Comparison of ENCODE assay signal across 25 cellular contexts in the genomic region with DNA sequence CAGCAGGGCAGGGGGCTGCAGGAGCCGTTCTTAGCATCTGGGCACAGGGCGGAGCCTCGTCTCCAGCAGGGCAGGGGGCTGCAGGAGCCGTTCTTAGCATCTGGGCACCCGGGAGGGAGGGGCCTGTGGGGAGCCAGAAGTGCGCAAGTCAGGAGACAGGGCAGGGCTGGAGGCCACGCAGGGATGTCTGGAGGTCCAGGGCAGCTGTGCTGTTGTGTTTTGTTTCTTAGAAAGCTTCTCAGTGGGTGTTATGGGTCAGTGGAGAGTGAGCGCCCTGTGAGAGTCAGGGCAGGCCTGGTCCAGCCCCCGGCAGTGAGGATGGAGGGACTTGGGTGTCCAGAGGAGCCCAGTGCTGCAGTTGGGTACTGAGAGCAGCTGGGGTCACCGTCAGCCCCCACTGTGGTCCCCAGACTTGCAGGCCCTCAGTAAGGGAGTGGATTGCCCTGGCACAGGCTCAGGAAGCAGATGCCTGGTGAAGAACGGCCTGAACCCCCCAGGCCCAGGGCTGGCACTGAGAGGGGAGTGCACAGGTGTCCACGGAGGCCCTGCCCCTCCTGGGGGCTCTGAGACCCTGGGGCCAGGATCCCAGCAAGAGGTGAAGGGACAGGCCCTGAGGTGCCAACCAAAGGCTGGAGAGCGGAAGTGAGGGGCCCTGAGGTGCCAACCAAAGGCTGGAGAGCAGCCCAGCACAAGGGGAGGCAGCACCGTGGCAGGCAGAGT. TPM values are rescaled to one million over a fixed set of nuclear protein-coding genes. Genes with fewer than 3 reads are reported as not detected.
DNase-seq lines count a peak whose midpoint lies in the region; ATAC-seq and TF ChIP-seq lines count a peak whose summit lies in the region.
"Had no signal": no experiment of that assay in that cellular context is flagged by ENCODE, and none has a peak within 500 bp of the region (broad histone marks: within the 10 kb centered on the region; RNA-seq: fewer than 3 reads in every experiment).

No MANE protein-coding gene starts in this region.

- CTCF ChIA-PET in WTC11 (lab: Charles Lee), result interaction anchor here (1.6 kb wide), 1 partner anchor 651 kb away, joined by 3 read pairs; no protein-coding TSS in a partner anchor

- no peaks in the 10 kb centered on the region for H3K27me3 Mint-ChIP-seq in WTC11 (ENCODE audit: low read depth)
- H3K27me3 Mint-ChIP-seq in glutamatergic neuron (ENCODE audit: unreplicated experiment), result peaks cover 25% of the 10 kb centered on the region
- H3K27me3 Mint-ChIP-seq: effector memory CD8-positive, alpha-beta T cell had no signal

- ATAC-seq in Right ventricle myocardium inferior (no peak), left cardiac atrium (no peak), WTC11 (no peak), HG03521 (IDR thresholded peaks at IDR 0.05; ENCODE audit: unreplicated experiment) (no peak), HG03565 (IDR thresholded peaks at IDR 0.05; ENCODE audit: unreplicated experiment) (no peak), GM19463 (IDR thresholded peaks at IDR 0.05; ENCODE audit: unreplicated experiment) (no peak)
- ATAC-seq: effector memory CD8-positive, alpha-beta T cell had no signal

- intact Hi-C loops in Right ventricle myocardium inferior (cut with DNase I), result no loop called here
- intact Hi-C loops in left cardiac atrium (cut with DNase I), result no loop called here

- H3K4me1 Mint-ChIP-seq in WTC11 (peaks cover 14% of the 10 kb centered on the region), glutamatergic neuron (ENCODE audit: low read depth, unreplicated experiment) (peaks cover 18% of the 10 kb centered on the region)
- H3K4me1 Mint-ChIP-seq: stimulated activated effector memory CD8-positive, alpha-beta T cell treated with anti-CD3 and anti-CD28 coated beads, Interleukin-12 subunit alpha, Interleukin-12 subunit beta, amount 100 ng/mL, for 72 hours had no signal

- H3K36me3 Mint-ChIP-seq in WTC11, result no peaks in the 10 kb centered on the region
- no peaks in the 10 kb centered on the region for H3K36me3 Mint-ChIP-seq in glutamatergic neuron (ENCODE audit: unreplicated experiment)
- H3K36me3 Mint-ChIP-seq: CD4-positive, alpha-beta memory T cell; stimulated activated effector memory CD8-positive, alpha-beta T cell treated with anti-CD3 and anti-CD28 coated beads, Interleukin-12 subunit alpha, Interleukin-12 subunit beta, amount 100 ng/mL, for 72 hours had no signal

- H3K9me3 Mint-ChIP-seq in WTC11, result no peaks in the 10 kb centered on the region
- H3K9me3 Mint-ChIP-seq in glutamatergic neuron (ENCODE audit: unreplicated experiment), result peaks cover 18% of the 10 kb centered on the region
- H3K9me3 Mint-ChIP-seq: effector memory CD8-positive, alpha-beta T cell; neural progenitor cell; stimulated activated effector memory CD8-positive, alpha-beta T cell treated with anti-CD3 and anti-CD28 coated beads, Interleukin-12 subunit alpha, Interleukin-12 subunit beta, amount 100 ng/mL, for 72 hours had no signal

- H3K4me3 Mint-ChIP-seq in WTC11 (no peak overlapping the region), glutamatergic neuron (ENCODE audit: unreplicated experiment) (peak overlapping the region; percentile 55)
- H3K4me3 Mint-ChIP-seq: CD4-positive, alpha-beta memory T cell; effector memory CD8-positive, alpha-beta T cell; neural progenitor cell; stimulated activated effector memory CD8-positive, alpha-beta T cell treated with anti-CD3 and anti-CD28 coated beads, Interleukin-12 subunit alpha, Interleukin-12 subunit beta, amount 100 ng/mL, for 72 hours had no signal

- TF ChIP-seq CTCF in WTC11 (IDR thresholded peaks at IDR 0.05) (no peak), glutamatergic neuron (IDR thresholded peaks at IDR 0.05; ENCODE audit: partially characterized antibody, unreplicated experiment) (no peak)

- H3K27ac Mint-ChIP-seq in WTC11 (peak overlapping the region; percentile 85), glutamatergic neuron (ENCODE audit: unreplicated experiment) (peak overlapping the region; percentile 91)
- H3K27ac Mint-ChIP-seq: CD4-positive, alpha-beta memory T cell; effector memory CD8-positive, alpha-beta T cell; stimulated activated effector memory CD8-positive, alpha-beta T cell treated with anti-CD3 and anti-CD28 coated beads, Interleukin-12 subunit alpha, Interleukin-12 subunit beta, amount 100 ng/mL, for 72 hours had no signal

- POLR2A ChIA-PET in WTC11 (lab: Charles Lee), result no interaction called here

- DNase-seq in Right ventricle myocardium inferior (ENCODE audit: missing footprints) (peak; percentile 39), left cardiac atrium (no peak), WTC11 (ENCODE audit: low spot score) (no peak), glutamatergic neuron (no peak), NCI-H187 (lab: John Stamatoyannopoulos, UW) (no peak)
- DNase-seq: activated CD4-positive, alpha-beta T cell treated with anti-CD3 and anti-CD28 coated beads for 48 hours; activated T-cell treated with anti-CD3 and anti-CD28 coated beads, Interleukin-2, amount 50 U/mL, for 1 hour; adrenal gland; CD4-positive, alpha-beta memory T cell; colonic mucosa; DMS153; effector memory CD8-positive, alpha-beta T cell; foreskin melanocyte; HCEC 1CT; KG1; SHP77 treated with DMSO at 0.1 percent for 48 hours; stimulated activated CD4-positive, alpha-beta T cell treated with anti-CD3 and anti-CD28 coated beads, Interleukin-12 subunit alpha, Interleukin-12 subunit beta, amount 100 ng/mL, for 4 hours; stimulated activated CD4-positive, alpha-beta T cell treated with anti-CD3 and anti-CD28 coated beads, Interleukin-4, amount 100 ng/mL, for 1 hour; uterus had no signal

TF ChIP-seq in WTC11, 78 proteins besides CTCF, POLR2A, EP300 and RAD21 (continues in another document):
- TF ChIP-seq, protein P1, sequence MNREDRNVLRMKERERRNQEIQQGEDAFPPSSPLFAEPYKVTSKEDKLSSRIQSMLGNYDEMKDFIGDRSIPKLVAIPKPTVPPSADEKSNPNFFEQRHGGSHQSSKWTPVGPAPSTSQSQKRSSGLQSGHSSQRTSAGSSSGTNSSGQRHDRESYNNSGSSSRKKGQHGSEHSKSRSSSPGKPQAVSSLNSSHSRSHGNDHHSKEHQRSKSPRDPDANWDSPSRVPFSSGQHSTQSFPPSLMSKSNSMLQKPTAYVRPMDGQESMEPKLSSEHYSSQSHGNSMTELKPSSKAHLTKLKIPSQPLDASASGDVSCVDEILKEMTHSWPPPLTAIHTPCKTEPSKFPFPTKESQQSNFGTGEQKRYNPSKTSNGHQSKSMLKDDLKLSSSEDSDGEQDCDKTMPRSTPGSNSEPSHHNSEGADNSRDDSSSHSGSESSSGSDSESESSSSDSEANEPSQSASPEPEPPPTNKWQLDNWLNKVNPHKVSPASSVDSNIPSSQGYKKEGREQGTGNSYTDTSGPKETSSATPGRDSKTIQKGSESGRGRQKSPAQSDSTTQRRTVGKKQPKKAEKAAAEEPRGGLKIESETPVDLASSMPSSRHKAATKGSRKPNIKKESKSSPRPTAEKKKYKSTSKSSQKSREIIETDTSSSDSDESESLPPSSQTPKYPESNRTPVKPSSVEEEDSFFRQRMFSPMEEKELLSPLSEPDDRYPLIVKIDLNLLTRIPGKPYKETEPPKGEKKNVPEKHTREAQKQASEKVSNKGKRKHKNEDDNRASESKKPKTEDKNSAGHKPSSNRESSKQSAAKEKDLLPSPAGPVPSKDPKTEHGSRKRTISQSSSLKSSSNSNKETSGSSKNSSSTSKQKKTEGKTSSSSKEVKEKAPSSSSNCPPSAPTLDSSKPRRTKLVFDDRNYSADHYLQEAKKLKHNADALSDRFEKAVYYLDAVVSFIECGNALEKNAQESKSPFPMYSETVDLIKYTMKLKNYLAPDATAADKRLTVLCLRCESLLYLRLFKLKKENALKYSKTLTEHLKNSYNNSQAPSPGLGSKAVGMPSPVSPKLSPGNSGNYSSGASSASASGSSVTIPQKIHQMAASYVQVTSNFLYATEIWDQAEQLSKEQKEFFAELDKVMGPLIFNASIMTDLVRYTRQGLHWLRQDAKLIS (CRISPR knock-in tag; IDR thresholded peaks at IDR 0.05; ENCODE audit: borderline replicate concordance), result no peak
- TF ChIP-seq, protein P2, sequence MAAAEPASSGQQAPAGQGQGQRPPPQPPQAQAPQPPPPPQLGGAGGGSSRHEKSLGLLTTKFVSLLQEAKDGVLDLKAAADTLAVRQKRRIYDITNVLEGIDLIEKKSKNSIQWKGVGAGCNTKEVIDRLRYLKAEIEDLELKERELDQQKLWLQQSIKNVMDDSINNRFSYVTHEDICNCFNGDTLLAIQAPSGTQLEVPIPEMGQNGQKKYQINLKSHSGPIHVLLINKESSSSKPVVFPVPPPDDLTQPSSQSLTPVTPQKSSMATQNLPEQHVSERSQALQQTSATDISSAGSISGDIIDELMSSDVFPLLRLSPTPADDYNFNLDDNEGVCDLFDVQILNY (CRISPR knock-in tag; IDR thresholded peaks at IDR 0.05), result no peak
- TF ChIP-seq, protein P3, sequence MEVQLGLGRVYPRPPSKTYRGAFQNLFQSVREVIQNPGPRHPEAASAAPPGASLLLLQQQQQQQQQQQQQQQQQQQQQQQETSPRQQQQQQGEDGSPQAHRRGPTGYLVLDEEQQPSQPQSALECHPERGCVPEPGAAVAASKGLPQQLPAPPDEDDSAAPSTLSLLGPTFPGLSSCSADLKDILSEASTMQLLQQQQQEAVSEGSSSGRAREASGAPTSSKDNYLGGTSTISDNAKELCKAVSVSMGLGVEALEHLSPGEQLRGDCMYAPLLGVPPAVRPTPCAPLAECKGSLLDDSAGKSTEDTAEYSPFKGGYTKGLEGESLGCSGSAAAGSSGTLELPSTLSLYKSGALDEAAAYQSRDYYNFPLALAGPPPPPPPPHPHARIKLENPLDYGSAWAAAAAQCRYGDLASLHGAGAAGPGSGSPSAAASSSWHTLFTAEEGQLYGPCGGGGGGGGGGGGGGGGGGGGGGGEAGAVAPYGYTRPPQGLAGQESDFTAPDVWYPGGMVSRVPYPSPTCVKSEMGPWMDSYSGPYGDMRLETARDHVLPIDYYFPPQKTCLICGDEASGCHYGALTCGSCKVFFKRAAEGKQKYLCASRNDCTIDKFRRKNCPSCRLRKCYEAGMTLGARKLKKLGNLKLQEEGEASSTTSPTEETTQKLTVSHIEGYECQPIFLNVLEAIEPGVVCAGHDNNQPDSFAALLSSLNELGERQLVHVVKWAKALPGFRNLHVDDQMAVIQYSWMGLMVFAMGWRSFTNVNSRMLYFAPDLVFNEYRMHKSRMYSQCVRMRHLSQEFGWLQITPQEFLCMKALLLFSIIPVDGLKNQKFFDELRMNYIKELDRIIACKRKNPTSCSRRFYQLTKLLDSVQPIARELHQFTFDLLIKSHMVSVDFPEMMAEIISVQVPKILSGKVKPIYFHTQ (CRISPR knock-in tag; IDR thresholded peaks at IDR 0.05), result no peak

RNA-seq across cellular contexts. Expression of a gene that starts 29.8 kb away (rescaled TPM):
- total RNA-seq in Right ventricle myocardium inferior (26.1 TPM), left cardiac atrium (10 to 100 TPM; 30.7 to 62.5 TPM), WTC11 (2021) (48.0 to 64.9 TPM (median 49.1 TPM) in 3 replicates), glutamatergic neuron (ENCODE audit: unreplicated experiment) (199 TPM)
- total RNA-seq: OCI-LY7 had no signal
